ENCODE assay signal across 8 cellular contexts in genomic region chr3:57691411-57692133, GRCh38. TPM values are rescaled to one million over a fixed set of nuclear protein-coding genes. Genes with fewer than 3 reads are reported as not detected.
DNase-seq lines count a peak whose midpoint lies in the region; ATAC-seq lines count a peak whose summit lies in the region.

No MANE protein-coding gene starts in this region.

- WGBS in iPS DF 6.9 (ENCODE audit: insufficient coverage, insufficient read length), result no CpG with 5 or more reads among the region's 19 CpGs

- H3K9me3 ChIP-seq in iPS DF 6.9 (ENCODE audit: control insufficient read depth, insufficient read depth, low read length), result no peaks in the 10 kb centered on the region

- peak overlapping the region; percentile 96 for H3K27ac Mint-ChIP-seq in activated CD4-positive, alpha-beta T cell treated with anti-CD3 and anti-CD28 coated beads, Interleukin-2, amount 10 ng/mL, durations not matched to agents 7 days and 5 days

- H3K4me3 ChIP-seq in iPS DF 6.9 (ENCODE audit: low read length), result peak overlapping the region; percentile 2; the same call in 1 of the 2 replicates

- no peaks in the 10 kb centered on the region for H3K4me1 ChIP-seq in iPS DF 6.9 (ENCODE audit: control insufficient read depth, insufficient read depth, low read length)

- H3K4me1 Mint-ChIP-seq in activated CD4-positive, alpha-beta T cell treated with anti-CD3 and anti-CD28 coated beads, Interleukin-2, amount 10 ng/mL, durations not matched to agents 7 days and 5 days, result peaks cover 48% of the 10 kb centered on the region

- peak overlapping the region; percentile 90 for H3K4me3 Mint-ChIP-seq in activated CD4-positive, alpha-beta T cell treated with anti-CD3 and anti-CD28 coated beads, Interleukin-2, amount 10 ng/mL, durations not matched to agents 7 days and 5 days

- no peak for ATAC-seq in HG03442 (IDR thresholded peaks at IDR 0.05; ENCODE audit: unreplicated experiment)

- POLR2A ChIA-PET in activated CD4-positive, alpha-beta T cell treated with anti-CD3 and anti-CD28 coated beads, Interleukin-2, amount 10 ng/mL, durations not matched to agents 7 days and 5 days (lab: Charles Lee), result interaction anchor here (0.7 kb wide), 1 partner anchor 801 kb away, joined by 4 read pairs; no protein-coding TSS in a partner anchor

- peaks cover under 1% of the 10 kb centered on the region for H3K27me3 Mint-ChIP-seq in activated CD4-positive, alpha-beta T cell treated with anti-CD3 and anti-CD28 coated beads, Interleukin-2, amount 10 ng/mL, durations not matched to agents 7 days and 5 days

- CTCF ChIA-PET in activated CD4-positive, alpha-beta T cell treated with anti-CD3 and anti-CD28 coated beads, Interleukin-2, amount 10 ng/mL, durations not matched to agents 7 days and 5 days (lab: Charles Lee), result interaction anchor here (0.7 to 1.5 kb wide), 3 partner anchors 10 to 875 kb away, joined by 5 to 7 read pairs (median 7); no protein-coding TSS in a partner anchor

- H3K36me3 Mint-ChIP-seq in activated CD4-positive, alpha-beta T cell treated with anti-CD3 and anti-CD28 coated beads, Interleukin-2, amount 10 ng/mL, durations not matched to agents 7 days and 5 days (ENCODE audit: low read depth), result peaks cover 14% of the 10 kb centered on the region

- H3K27ac ChIP-seq in iPS DF 6.9 (ENCODE audit: low read length), result no peak overlapping the region

- H3K27me3 ChIP-seq in iPS DF 6.9 (ENCODE audit: control insufficient read depth, insufficient read depth, low read length), result no peaks in the 10 kb centered on the region

- no peaks in the 10 kb centered on the region for H3K9me3 Mint-ChIP-seq in activated CD4-positive, alpha-beta T cell treated with anti-CD3 and anti-CD28 coated beads, Interleukin-2, amount 10 ng/mL, durations not matched to agents 7 days and 5 days

- DNase-seq in activated CD4-positive, alpha-beta T cell treated with anti-CD3 and anti-CD28 coated beads, Interleukin-2, amount 10 ng/mL, durations not matched to agents 7 days and 5 days, result no peak
- no peak for DNase-seq in activated CD4-positive, alpha-beta T cell treated with anti-CD3 and anti-CD28 coated beads for 1 hour
- DNase-seq in activated T-cell treated with anti-CD3 and anti-CD28 coated beads, Interleukin-2, amount 50 U/mL, for 48 hours, result peak; percentile 29 to 42
- no peak for DNase-seq in iPS DF 6.9 (ENCODE audit: low read depth, low spot score)
- DNase-seq in stimulated activated CD4-positive, alpha-beta T cell treated with anti-CD3 and anti-CD28 coated beads, Interleukin-4, amount 100 ng/mL, for 1 hour, result peak; percentile 3
- no peak for DNase-seq in epidermal melanocyte (ENCODE audit: insufficient read length, low spot score)
- DNase-seq in NCI-H128 (lab: John Stamatoyannopoulos, UW; ENCODE audit: unreplicated experiment), result no peak

- no peaks in the 10 kb centered on the region for H3K36me3 ChIP-seq in iPS DF 6.9 (ENCODE audit: control insufficient read depth, insufficient read depth, low read length)

RNA-seq across cellular contexts. Expression of gene DENND6A, which starts 1.3 kb away (rescaled TPM):
- total RNA-seq in activated CD4-positive, alpha-beta T cell treated with anti-CD3 and anti-CD28 coated beads, Interleukin-2, amount 10 ng/mL, durations not matched to agents 7 days and 5 days, result 10 to 100 TPM; 26.3 to 28.1 TPM

Comparison
In these comparisons a context has a peak if more than half of its experiments do, and no peak if none do; other contexts are left out.
1. DNase-seq: peak in activated T-cell treated with anti-CD3 and anti-CD28 coated beads, Interleukin-2, amount 50 U/mL, for 48 hours (2 of 2) and stimulated activated CD4-positive, alpha-beta T cell treated with anti-CD3 and anti-CD28 coated beads, Interleukin-4, amount 100 ng/mL, for 1 hour (single experiment); none in activated CD4-positive, alpha-beta T cell treated with anti-CD3 and anti-CD28 coated beads, Interleukin-2, amount 10 ng/mL, durations not matched to agents 7 days and 5 days (single experiment), activated CD4-positive, alpha-beta T cell treated with anti-CD3 and anti-CD28 coated beads for 1 hour (single experiment), iPS DF 6.9 (single experiment), epidermal melanocyte (single experiment) and NCI-H128 (single experiment).